14 cellular contexts compared by ENCODE assay signal in the genomic region with DNA sequence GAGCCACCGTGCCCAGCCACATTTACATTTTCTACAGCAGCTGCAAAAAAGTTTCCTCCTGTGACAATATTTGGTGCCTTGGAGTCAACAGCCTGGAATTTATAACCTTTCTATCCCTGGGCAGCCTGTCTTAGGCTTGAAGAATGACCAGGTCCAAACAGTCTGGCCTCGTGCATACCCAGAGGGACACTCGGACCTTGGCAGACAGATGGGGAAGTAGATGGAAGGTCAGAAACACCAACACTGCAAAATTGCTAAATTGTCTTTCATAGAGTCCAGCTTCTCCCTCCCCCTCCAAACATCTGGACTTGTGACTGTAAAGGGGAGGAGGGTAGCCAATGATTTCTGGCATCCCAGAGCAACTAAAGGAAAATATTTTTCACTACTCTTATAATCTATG.
DNase-seq lines count a peak whose midpoint lies in the region; ATAC-seq and TF ChIP-seq lines count a peak whose summit lies in the region.
"Had no signal": no experiment of that assay in that cellular context is flagged by ENCODE, and none has a peak within 500 bp of the region (broad histone marks: within the 10 kb centered on the region; RNA-seq: fewer than 3 reads in every experiment).

No MANE protein-coding gene starts in this region.

- no peak for ATAC-seq in upper lobe of right lung
- no peak for ATAC-seq in GM21528 (IDR thresholded peaks at IDR 0.05; ENCODE audit: low FRiP score, unreplicated experiment)

- H3K36me3 Mint-ChIP-seq in mesothelial cell of epicardium: peaks cover 3% of the 10 kb centered on the region

- no peak overlapping the region for H3K4me3 Mint-ChIP-seq in mesothelial cell of epicardium

- no peak overlapping the region for H2AFZ ChIP-seq in OCI-LY1 (ENCODE audit: low read length)

- H3K4me3 ChIP-seq in OCI-LY1 (ENCODE audit: low read depth, low read length, poor library complexity, severe bottlenecking) (no peak overlapping the region), fibroblast of pulmonary artery (replicated peaks; ENCODE audit: low read depth, low read length) (no peak overlapping the region), upper lobe of right lung (no peak overlapping the region)
- H3K4me3 ChIP-seq: breast epithelium, ovary had no signal

- H3K27ac ChIP-seq in OCI-LY1 (ENCODE audit: low read depth, low read length, poor library complexity, severe bottlenecking) (peak overlapping the region; percentile 87), upper lobe of right lung (peak overlapping the region; percentile 24)
- H3K27ac ChIP-seq: ovary had no signal

- TF ChIP-seq CTCF in OCI-LY1 (IDR thresholded peaks at IDR 0.05; ENCODE audit: low read length) (no peak), fibroblast of pulmonary artery (IDR thresholded peaks at IDR 0.05; ENCODE audit: low read length, missing control alignments) (no peak), mesothelial cell of epicardium (IDR thresholded peaks at IDR 0.05; ENCODE audit: unreplicated experiment) (no peak), upper lobe of right lung (IDR thresholded peaks at IDR 0.05) (no peak)

- peak overlapping the region; percentile 76 for H3K27ac Mint-ChIP-seq in mesothelial cell of epicardium

- H3K9me3 ChIP-seq in OCI-LY1 (ENCODE audit: low read length) (no peaks in the 10 kb centered on the region), upper lobe of right lung (no peaks in the 10 kb centered on the region)
- H3K9me3 ChIP-seq: breast epithelium, ovary had no signal

- H4K20me1 ChIP-seq in OCI-LY1 (ENCODE audit: insufficient read depth, low read length): no peaks in the 10 kb centered on the region

- intact Hi-C loops in upper lobe of right lung (cut with DNase I): no loop called here

- DNase-seq in fibroblast of pulmonary artery (ENCODE audit: low read depth): peak; percentile 16
- no peak for DNase-seq in mesothelial cell of epicardium (ENCODE audit: low spot score in 2 of 2, unreplicated experiment in 2 of 2)
- DNase-seq in upper lobe of right lung: no peak
- DNase-seq in activated CD4-positive, alpha-beta T cell treated with anti-CD3 and anti-CD28 coated beads for 1 hour: no peak
- no peak for DNase-seq in NCI-H2171 (lab: John Stamatoyannopoulos, UW)
- DNase-seq: activated CD8-positive, alpha-beta memory T cell treated with anti-CD3 and anti-CD28 coated beads for 24 hours; DMS79 treated with DMSO at 0.1 percent for 48 hours; NCI-H1105; NCI-H2227 treated with DMSO at 0.1 percent for 48 hours; ovary had no signal

- peaks cover 86% of the 10 kb centered on the region for H3K4me1 ChIP-seq in OCI-LY1 (ENCODE audit: insufficient read depth, low read length, severe bottlenecking)
- peaks cover 30% of the 10 kb centered on the region for H3K4me1 ChIP-seq in upper lobe of right lung

- H3K79me2 ChIP-seq in OCI-LY1 (ENCODE audit: insufficient read depth, low read length): no peaks in the 10 kb centered on the region

- no peaks in the 10 kb centered on the region for H3K27me3 ChIP-seq in OCI-LY1 (ENCODE audit: insufficient read depth, low read length)
- H3K27me3 ChIP-seq in upper lobe of right lung: no peaks in the 10 kb centered on the region
- H3K27me3 ChIP-seq: breast epithelium, ovary had no signal

- H3K9ac ChIP-seq in OCI-LY1 (ENCODE audit: low read length): no peak overlapping the region; the same call in 1 of the 2 replicates

- H3K4me1 Mint-ChIP-seq in mesothelial cell of epicardium: peaks cover 45% of the 10 kb centered on the region

- H3K9me2 ChIP-seq in OCI-LY1 (ENCODE audit: low read depth, low read length): no peaks in the 10 kb centered on the region

- peaks cover 4% of the 10 kb centered on the region; the same call in 1 of the 2 replicates for H3K36me3 ChIP-seq in OCI-LY1 (ENCODE audit: insufficient read depth, low read length)
- no peaks in the 10 kb centered on the region for H3K36me3 ChIP-seq in upper lobe of right lung
- H3K36me3 ChIP-seq: breast epithelium, ovary had no signal

- H3K27me3 Mint-ChIP-seq in mesothelial cell of epicardium (ENCODE audit: low read depth): no peaks in the 10 kb centered on the region
- H3K27me3 Mint-ChIP-seq: type B pancreatic cell had no signal

- peak overlapping the region; percentile 59; the same call in 1 of the 2 replicates for H3K4me2 ChIP-seq in OCI-LY1 (ENCODE audit: low read length)

- no peaks in the 10 kb centered on the region for H3K9me3 Mint-ChIP-seq in mesothelial cell of epicardium
- H3K9me3 Mint-ChIP-seq: type B pancreatic cell had no signal

- peaks cover 5% of the 10 kb centered on the region; the same call in 1 of the 2 replicates for H3F3A ChIP-seq in OCI-LY1 (ENCODE audit: insufficient read depth, low read length)
